In the genomic region with DNA sequence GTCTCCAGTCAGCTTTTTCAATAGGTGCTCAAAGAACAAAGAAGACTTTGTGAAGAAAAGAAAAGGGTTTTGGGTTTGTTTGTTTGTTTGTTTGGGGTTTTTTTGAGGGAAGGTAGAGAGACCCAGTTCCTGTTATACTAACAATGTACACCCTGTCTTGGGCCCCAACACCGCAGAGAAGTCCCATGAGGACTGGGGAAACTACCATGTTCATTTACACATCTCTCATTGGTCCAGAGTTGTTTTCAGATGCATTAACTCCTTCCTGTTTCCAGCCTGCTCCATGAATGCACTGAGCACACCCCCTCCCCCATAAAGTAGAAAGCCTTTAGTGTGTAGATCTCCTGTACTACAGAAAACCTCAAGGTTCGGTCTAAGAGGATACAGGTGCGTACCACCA, we compare ENCODE assay signal across 13 cellular contexts. TPM values are rescaled to one million over a fixed set of nuclear protein-coding genes. Genes with fewer than 3 reads are reported as not detected.
DNase-seq lines count a peak whose midpoint lies in the region; ATAC-seq and TF ChIP-seq lines count a peak whose summit lies in the region.
"Had no signal": no experiment of that assay in that cellular context is flagged by ENCODE, and none has a peak within 500 bp of the region (broad histone marks: within the 10 kb centered on the region; RNA-seq: fewer than 3 reads in every experiment).

No MANE protein-coding gene starts in this region.

- intact Hi-C loops in Caco-2 (cut with micrococcal nuclease; ENCODE audit: unreplicated experiment) (no loop called here), left ventricle myocardium inferior (cut with micrococcal nuclease) (no loop called here), transverse colon (cut with DNase I; ENCODE audit: low total_unique reads) (loop anchor here (10.0 kb wide), 1 partner anchor 1525 kb away; no protein-coding TSS in a partner anchor)

- no peaks in the 10 kb centered on the region for H3K36me3 ChIP-seq in Caco-2 (ENCODE audit: control insufficient read depth, insufficient read depth, low read length)
- no peaks in the 10 kb centered on the region for H3K36me3 ChIP-seq in left ventricle myocardium inferior
- H3K36me3 ChIP-seq in transverse colon = no peaks in the 10 kb centered on the region

- no peak overlapping the region for H3K4me3 Mint-ChIP-seq in Caco-2 (ENCODE audit: unreplicated experiment)
- no peak overlapping the region for H3K4me3 Mint-ChIP-seq in effector memory CD8-positive, alpha-beta T cell

- peak; percentile 67 for ATAC-seq in GM18502 (IDR thresholded peaks at IDR 0.05; ENCODE audit: poor library complexity, unreplicated experiment)
- ATAC-seq in GM19463 (IDR thresholded peaks at IDR 0.05; ENCODE audit: unreplicated experiment) = peak; percentile 93
- ATAC-seq in HG02981 (IDR thresholded peaks at IDR 0.05; ENCODE audit: unreplicated experiment) = peak; percentile 93
- no peak for ATAC-seq in effector memory CD8-positive, alpha-beta T cell (replicated peaks)
- ATAC-seq: activated CD4-positive, CD25-positive, alpha-beta regulatory T cell treated with anti-CD3 and anti-CD28 coated beads, Interleukin-2, amount 50 U/mL, for 24 hours had no signal

- TF ChIP-seq CTCF in Caco-2 (IDR thresholded peaks at IDR 0.05; ENCODE audit: insufficient read depth in 1 of 2, low read depth in 1 of 2, low read length in 1 of 2, severe bottlenecking in 1 of 2, unreplicated experiment in 1 of 2) = no peak
- no peak for TF ChIP-seq CTCF in left ventricle myocardium inferior (IDR thresholded peaks at IDR 0.05; ENCODE audit: borderline replicate concordance)
- no peak for TF ChIP-seq CTCF in transverse colon (IDR thresholded peaks at IDR 0.05)

- CTCF ChIA-PET in Caco-2 (lab: Charles Lee) = no interaction called here

- POLR2A ChIA-PET in Caco-2 (lab: Charles Lee) = no interaction called here

- peak; percentile 1 for DNase-seq in NAMALWA (ENCODE audit: low spot score)
- no peak for DNase-seq in Caco-2
- DNase-seq in effector memory CD8-positive, alpha-beta T cell = no peak
- no peak for DNase-seq in left ventricle myocardium inferior
- no peak for DNase-seq in transverse colon
- DNase-seq: amygdala; NCI-H2081 treated with DMSO at 0.1 percent for 48 hours; stimulated activated CD4-positive, alpha-beta T cell treated with anti-CD3 and anti-CD28 coated beads, Interleukin-1b, Interleukin-23, amount 100 ng/mL, for 48 hours had no signal

- H3K4me1 ChIP-seq in Caco-2 = no peaks in the 10 kb centered on the region
- no peaks in the 10 kb centered on the region for H3K4me1 ChIP-seq in left ventricle myocardium inferior
- H3K4me1 ChIP-seq in transverse colon = no peaks in the 10 kb centered on the region

- H3K27ac Mint-ChIP-seq in Caco-2 (ENCODE audit: unreplicated experiment) = no peak overlapping the region
- H3K27ac Mint-ChIP-seq in effector memory CD8-positive, alpha-beta T cell = no peak overlapping the region
- H3K27ac Mint-ChIP-seq: progenitor cell of endocrine pancreas had no signal

- H3K27me3 Mint-ChIP-seq in Caco-2 (ENCODE audit: insufficient read depth, unreplicated experiment) = peaks cover 26% of the 10 kb centered on the region
- H3K27me3 Mint-ChIP-seq in effector memory CD8-positive, alpha-beta T cell = peaks cover 53 to 82% of the 10 kb centered on the region in 2 donors
- H3K27me3 Mint-ChIP-seq: progenitor cell of endocrine pancreas had no signal

- no peaks in the 10 kb centered on the region for H3K36me3 Mint-ChIP-seq in Caco-2 (ENCODE audit: insufficient read depth, unreplicated experiment)
- no peaks in the 10 kb centered on the region for H3K36me3 Mint-ChIP-seq in effector memory CD8-positive, alpha-beta T cell (ENCODE audit: insufficient read depth)

- no TSS peak for BruUV-seq in Caco-2 (replicated peaks; lab: Mats Ljungman, UMichigan)

- H3K9me3 Mint-ChIP-seq in Caco-2 (ENCODE audit: unreplicated experiment) = peaks cover 17% of the 10 kb centered on the region
- peaks cover 0 to 11% of the 10 kb centered on the region in 2 donors for H3K9me3 Mint-ChIP-seq in effector memory CD8-positive, alpha-beta T cell

- H3K4me1 Mint-ChIP-seq in Caco-2 (ENCODE audit: low read depth, unreplicated experiment) = no peaks in the 10 kb centered on the region
- H3K4me1 Mint-ChIP-seq in effector memory CD8-positive, alpha-beta T cell (ENCODE audit: low read depth in 2 of 2) = no peaks in the 10 kb centered on the region

- no peak for TF ChIP-seq EP300 in transverse colon (IDR thresholded peaks at IDR 0.05; ENCODE audit: low read depth)

- no peaks in the 10 kb centered on the region for H3K27me3 ChIP-seq in Caco-2 (replicated peaks; ENCODE audit: control insufficient read depth, insufficient read depth, low read length)
- H3K27me3 ChIP-seq in left ventricle myocardium inferior (ENCODE audit: low read depth) = peaks cover 55% of the 10 kb centered on the region
- H3K27me3 ChIP-seq in transverse colon = no peaks in the 10 kb centered on the region

- no peak overlapping the region for H3K4me3 ChIP-seq in Caco-2 (ENCODE audit: low read depth, low read length)
- no peak overlapping the region for H3K4me3 ChIP-seq in left ventricle myocardium inferior
- no peak overlapping the region for H3K4me3 ChIP-seq in transverse colon

- H3K9me3 ChIP-seq in Caco-2 = no peaks in the 10 kb centered on the region
- H3K9me3 ChIP-seq in left ventricle myocardium inferior (replicated peaks) = peaks cover 14% of the 10 kb centered on the region
- H3K9me3 ChIP-seq in transverse colon = no peaks in the 10 kb centered on the region

- WGBS in transverse colon (ENCODE audit: low coverage in 1 of 2), 2 donors = 39 to 43% methylated on average over 3 of the region's 3 CpGs

- TF ChIP-seq POLR2A in transverse colon (IDR thresholded peaks at IDR 0.05) = no peak

- in situ Hi-C loops in transverse colon (cut with MboI; ENCODE audit: low pct_ligation_motif_present in 1 of 4, low pct_unique_long_range_greater_than_20kb in 1 of 4, low sequenced_read_pairs in 3 of 4) = no loop called here

- no peak overlapping the region for H3K27ac ChIP-seq in left ventricle myocardium inferior (replicated peaks)
- H3K27ac ChIP-seq in transverse colon = no peak overlapping the region

RNA-seq across cellular contexts. Expression of a gene that starts 51.1 kb away (rescaled TPM):
- total RNA-seq in Caco-2 (2022) (not detected in 2 replicates), left ventricle myocardium inferior (0.05 TPM), transverse colon (1 to 10 TPM in 1 of 4 donors, under 1 TPM in 2, not detected in 1; 0.27 to 1.9 (median 0.32) TPM)
